Comparison of ENCODE assay signal across 1 cellular context in genomic region chr16:75104836-75105235, GRCh38.
TF ChIP-seq lines count a peak whose summit lies in the region.

No MANE protein-coding gene starts in this region.

TF ChIP-seq in H1, 55 proteins besides CTCF, POLR2A, EP300 and RAD21:
- no peak for TF ChIP-seq NANOG (IDR thresholded peaks at IDR 0.05; ENCODE audit: insufficient read depth, low read depth, low read length, poor library complexity, severe bottlenecking)
- no peak for TF ChIP-seq E2F6 (IDR thresholded peaks at IDR 0.05)
- no peak for TF ChIP-seq CBX8 (IDR thresholded peaks at IDR 0.05; ENCODE audit: borderline replicate concordance, low read depth, low read length)
- TF ChIP-seq GABPA (IDR thresholded peaks at IDR 0.05; ENCODE audit: borderline replicate concordance, insufficient read depth, low read length): no peak
- TF ChIP-seq CHD1 (IDR thresholded peaks at IDR 0.05; ENCODE audit: low read depth, low read length): no peak
- TF ChIP-seq HDAC6 (IDR thresholded peaks at IDR 0.05; ENCODE audit: low read depth, low read length): no peak
- no peak for TF ChIP-seq BCL11A (IDR thresholded peaks at IDR 0.05; ENCODE audit: low read depth in 2 of 2, low read length in 2 of 2)
- no peak for TF ChIP-seq RNF2 (IDR thresholded peaks at IDR 0.05; ENCODE audit: borderline replicate concordance, low read depth, low read length, missing control alignments, poor library complexity, severe bottlenecking)
